33 cellular contexts compared by ENCODE assay signal in genomic region chr10:123988694-123989093, GRCh38.
"Had no signal": no experiment of that assay in that cellular context is flagged by ENCODE, and none has a peak within 500 bp of the region (broad histone marks: within the 10 kb centered on the region; RNA-seq: fewer than 3 reads in every experiment).

No MANE protein-coding gene starts in this region.

- H3K9me3 ChIP-seq: body of pancreas, breast epithelium, MG63, Peyer's patch, SJSA1, SK-N-SH had no signal

- H3K4me1 Mint-ChIP-seq: activated CD4-positive, alpha-beta T cell treated with anti-CD3 and anti-CD28 coated beads for 36 hours; activated naive CD8-positive, alpha-beta T cell treated with anti-CD3 and anti-CD28 coated beads, Interleukin-2, amount 10 ng/mL, durations not matched to agents 7 days and 5 days; activated T-helper 17 cell treated with anti-CD3 and anti-CD28 coated beads, Interleukin-2, amount 50 U/mL, for 72 hours had no signal

- H3K9me3 Mint-ChIP-seq: activated naive CD4-positive, alpha-beta T cell treated with anti-CD3 and anti-CD28 coated beads, Interleukin-2, amount 50 U/mL, for 24 hours; activated T-cell treated with anti-CD3 and anti-CD28 coated beads, Interleukin-2, amount 50 U/mL, for 72 hours; activated T-helper 17 cell treated with anti-CD3 and anti-CD28 coated beads, Interleukin-2, amount 50 U/mL, for 72 hours; T-helper 1 cell treated with Interleukin-12 subunit alpha and Interleukin-12 subunit beta and Interleukin-4 antibody, amounts not matched to agents 30 μg/mL and 1 μg/mL, for 36 hours; T-helper 2 cell treated with Interferon-gamma antibody and Interleukin-4, amounts not matched to agents 5 μg/mL and 100 μg/mL, for 36 hours had no signal

- H3K36me3 ChIP-seq: breast epithelium, MG63, Peyer's patch, SJSA1 had no signal

- H3K36me3 Mint-ChIP-seq: activated naive CD4-positive, alpha-beta T cell treated with anti-CD3 and anti-CD28 coated beads, Interleukin-2, amount 50 U/mL, for 24 hours; activated naive CD8-positive, alpha-beta T cell treated with anti-CD3 and anti-CD28 coated beads, Interleukin-2, amount 10 ng/mL, durations not matched to agents 7 days and 5 days had no signal

- FAIRE-seq: astrocyte, TTC549 had no signal

- H3K27ac Mint-ChIP-seq: activated CD4-positive, alpha-beta T cell treated with anti-CD3 and anti-CD28 coated beads for 36 hours; activated CD8-positive, alpha-beta T cell treated with anti-CD3 and anti-CD28 coated beads for 36 hours; activated naive CD4-positive, alpha-beta T cell treated with anti-CD3 and anti-CD28 coated beads, Interleukin-2, amount 50 U/mL, for 24 hours; activated naive CD8-positive, alpha-beta T cell treated with anti-CD3 and anti-CD28 coated beads, Interleukin-2, amount 10 ng/mL, durations not matched to agents 7 days and 5 days; activated T-cell treated with anti-CD3 and anti-CD28 coated beads, Interleukin-2, amount 50 U/mL, for 72 hours; activated T-helper 17 cell treated with anti-CD3 and anti-CD28 coated beads, Interleukin-2, amount 50 U/mL, for 72 hours; IgD-negative memory B cell; T-helper 1 cell treated with Interleukin-12 subunit alpha and Interleukin-12 subunit beta and Interleukin-4 antibody, amounts not matched to agents 30 μg/mL and 1 μg/mL, for 36 hours; T-helper 2 cell treated with Interferon-gamma antibody and Interleukin-4, amounts not matched to agents 5 μg/mL and 100 μg/mL, for 36 hours had no signal

- DNase-seq: activated CD4-positive, alpha-beta T cell treated with anti-CD3 and anti-CD28 coated beads for 36 hours; activated CD4-positive, alpha-beta T cell treated with anti-CD3 and anti-CD28 coated beads, Interleukin-2, amount 50 U/mL, for 1 hour; activated CD8-positive, alpha-beta T cell treated with anti-CD3 and anti-CD28 coated beads for 36 hours; activated effector memory CD4-positive, alpha-beta T cell treated with anti-CD3 and anti-CD28 coated beads, Interleukin-2, amount 50 U/mL, for 16 hours; activated naive CD4-positive, alpha-beta T cell treated with Interleukin-2 at 50 U/mL for 16 hours; activated naive CD8-positive, alpha-beta T cell treated with anti-CD3 and anti-CD28 coated beads, Interleukin-2, amount 10 ng/mL, durations not matched to agents 7 days and 5 days; activated T-cell treated with anti-CD3 and anti-CD28 coated beads, Interleukin-2, amount 50 U/mL, for 1 hour; activated T-cell treated with anti-CD3 and anti-CD28 coated beads, Interleukin-2, amount 50 U/mL, for 72 hours; body of pancreas; Karpas-422; KBM-7; MG63; NCI-H1048; NCI-H1436 treated with DMSO at 0.1 percent for 48 hours; NCI-H1694 treated with DMSO at 0.1 percent for 48 hours; NCI-H2029; NCI-H345; NCI-H524 treated with DMSO at 0.1 percent for 48 hours; NK-92 treated with Interleukin-12 subunit alpha and Interleukin-12 subunit beta, amount 100 ng/mL, for 24 hours; PC-3; Peyer's patch; RPMI8226; SHP77 treated with DMSO at 0.1 percent for 48 hours; SK-N-SH had no signal

- H3K4me3 ChIP-seq: body of pancreas, breast epithelium, MG63, Peyer's patch, SJSA1 had no signal

- H3K4me3 Mint-ChIP-seq: activated CD4-positive, alpha-beta T cell treated with anti-CD3 and anti-CD28 coated beads for 36 hours; activated CD8-positive, alpha-beta T cell treated with anti-CD3 and anti-CD28 coated beads for 36 hours; activated naive CD4-positive, alpha-beta T cell treated with anti-CD3 and anti-CD28 coated beads, Interleukin-2, amount 50 U/mL, for 24 hours; activated naive CD8-positive, alpha-beta T cell treated with anti-CD3 and anti-CD28 coated beads, Interleukin-2, amount 10 ng/mL, durations not matched to agents 7 days and 5 days; activated T-cell treated with anti-CD3 and anti-CD28 coated beads, Interleukin-2, amount 50 U/mL, for 72 hours; activated T-helper 17 cell treated with anti-CD3 and anti-CD28 coated beads, Interleukin-2, amount 50 U/mL, for 72 hours; T-helper 1 cell treated with Interleukin-12 subunit alpha and Interleukin-12 subunit beta and Interleukin-4 antibody, amounts not matched to agents 30 μg/mL and 1 μg/mL, for 36 hours; T-helper 2 cell treated with Interferon-gamma antibody and Interleukin-4, amounts not matched to agents 5 μg/mL and 100 μg/mL, for 36 hours had no signal

- H3K4me1 ChIP-seq: breast epithelium, SJSA1 had no signal

- ATAC-seq: activated CD4-positive, alpha-beta T cell treated with anti-CD3 and anti-CD28 coated beads for 36 hours; activated CD8-positive, alpha-beta T cell treated with anti-CD3 and anti-CD28 coated beads for 36 hours; activated T-cell treated with anti-CD3 and anti-CD28 coated beads, Interleukin-2, amount 50 U/mL, for 72 hours; activated T-helper 17 cell treated with anti-CD3 and anti-CD28 coated beads, Interleukin-2, amount 50 U/mL, for 72 hours; body of pancreas; PC-3 had no signal

- H3K27ac ChIP-seq: body of pancreas, breast epithelium, Peyer's patch, SJSA1 had no signal
